3 cellular contexts compared by ENCODE assay signal in the genomic region with DNA sequence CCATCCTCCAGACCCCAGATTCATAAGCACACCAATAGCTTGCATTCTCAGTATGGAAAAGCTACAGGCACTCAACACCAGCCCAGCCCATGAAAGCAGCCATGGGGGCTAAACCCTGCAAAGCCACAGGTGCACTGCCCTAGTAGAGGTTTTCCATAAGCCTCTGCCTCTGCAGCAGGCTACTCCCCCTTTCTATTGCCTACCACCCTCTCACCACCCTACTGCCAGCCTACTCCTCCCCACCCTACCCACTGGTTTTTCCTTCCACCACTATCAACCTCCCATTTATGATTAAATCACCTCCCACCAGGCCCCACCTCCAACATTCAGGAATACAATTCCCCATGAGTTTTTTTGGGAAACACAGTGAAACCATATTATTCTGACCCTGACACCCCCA.
"Had no signal": no experiment of that assay in that cellular context is flagged by ENCODE, and none has a peak within 500 bp of the region (broad histone marks: within the 10 kb centered on the region; RNA-seq: fewer than 3 reads in every experiment).

No MANE protein-coding gene starts in this region.

- ATAC-seq: GM12878 had no signal

- DNase-seq: GDM1, GF-D8 had no signal

- H3K4me3 ChIP-seq: GM12878 had no signal
